Comparison of ENCODE assay signal across 6 cellular contexts in genomic region chrX:133305348-133305747, GRCh38.
"Had no signal": no experiment of that assay in that cellular context is flagged by ENCODE, and none has a peak within 500 bp of the region (broad histone marks: within the 10 kb centered on the region; RNA-seq: fewer than 3 reads in every experiment).

No MANE protein-coding gene starts in this region.

- H3K27me3 Mint-ChIP-seq: IgD-negative memory B cell had no signal

- H3K4me3 Mint-ChIP-seq: GM23338, IgD-negative memory B cell had no signal

- DNase-seq: KBM-7 had no signal

- H3K36me3 Mint-ChIP-seq: IgD-negative memory B cell had no signal

- H3K9me3 Mint-ChIP-seq: GM23338 had no signal

- H3K9ac ChIP-seq: KMS-11 had no signal

- H3K4me2 ChIP-seq: GM23338, KMS-11 had no signal

- H3K27ac Mint-ChIP-seq: GM23338, IgD-negative memory B cell had no signal

- ATAC-seq: GM23338, HCT116 had no signal

- H3K9me3 ChIP-seq: HAP-1 had no signal

- H3K4me1 Mint-ChIP-seq: IgD-negative memory B cell had no signal

- H3K27ac ChIP-seq: KMS-11 had no signal

- H3K4me3 ChIP-seq: GM23338, HAP-1 had no signal

- H2AFZ ChIP-seq: GM23338 had no signal
